Comparison of ENCODE assay signal across 1 cellular context in the genomic region with DNA sequence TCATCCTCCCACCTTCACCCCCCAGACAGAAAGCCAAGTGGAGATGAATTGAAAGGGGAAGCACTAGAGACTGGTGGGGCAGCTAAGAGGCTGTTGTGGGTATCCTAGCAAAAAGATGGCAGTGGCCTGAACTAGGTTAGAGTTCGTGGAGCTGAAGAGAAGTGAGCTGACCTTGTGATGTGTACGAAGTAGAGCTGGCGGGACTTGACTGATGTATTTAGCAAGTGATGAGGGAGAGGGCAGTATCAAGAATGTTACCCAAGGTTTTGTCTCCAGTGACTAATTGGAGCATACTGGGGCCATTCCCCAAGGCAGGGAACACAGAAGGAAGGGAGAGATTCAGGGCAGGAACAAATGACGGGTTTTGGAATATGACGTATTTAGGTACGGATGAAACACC.
TF ChIP-seq lines count a peak whose summit lies in the region.

No MANE protein-coding gene starts in this region.

TF ChIP-seq in H1, 55 proteins besides CTCF, POLR2A, EP300 and RAD21:
- TF ChIP-seq BACH1 (IDR thresholded peaks at IDR 0.05; ENCODE audit: low read length) (no peak), TAF1 (IDR thresholded peaks at IDR 0.05; ENCODE audit: low read depth, low read length) (no peak), JUN (IDR thresholded peaks at IDR 0.05; ENCODE audit: low read depth, low read length) (no peak), PHF8 (conservative IDR thresholded peaks at IDR 0.05; ENCODE audit: low read depth, low read length) (no peak), CBX8 (IDR thresholded peaks at IDR 0.05; ENCODE audit: borderline replicate concordance, low read depth, low read length) (no peak), SRF (IDR thresholded peaks at IDR 0.05; ENCODE audit: low read depth, low read length) (no peak), YY1 (IDR thresholded peaks at IDR 0.05; ENCODE audit: low read depth, low read length) (no peak), GABPA (IDR thresholded peaks at IDR 0.05; ENCODE audit: borderline replicate concordance, insufficient read depth, low read length) (no peak), EZH2 (IDR thresholded peaks at IDR 0.05; ENCODE audit: low read depth, low read length, severe bottlenecking) (no peak), CHD2 (IDR thresholded peaks at IDR 0.05; ENCODE audit: low read length) (no peak), SIRT6 (IDR thresholded peaks at IDR 0.05; ENCODE audit: low read length) (no peak), FOSL1 (IDR thresholded peaks at IDR 0.05; ENCODE audit: insufficient read depth, low read depth, low read length) (no peak), CREB1 (IDR thresholded peaks at IDR 0.05) (no peak), TAF7 (optimal IDR thresholded peaks at IDR 0.05; ENCODE audit: borderline replicate concordance, low read depth, low read length) (no peak), BCL11A (IDR thresholded peaks at IDR 0.05; ENCODE audit: low read depth in 2 of 2, low read length in 2 of 2) (no peak)
- TF ChIP-seq, protein P1, sequence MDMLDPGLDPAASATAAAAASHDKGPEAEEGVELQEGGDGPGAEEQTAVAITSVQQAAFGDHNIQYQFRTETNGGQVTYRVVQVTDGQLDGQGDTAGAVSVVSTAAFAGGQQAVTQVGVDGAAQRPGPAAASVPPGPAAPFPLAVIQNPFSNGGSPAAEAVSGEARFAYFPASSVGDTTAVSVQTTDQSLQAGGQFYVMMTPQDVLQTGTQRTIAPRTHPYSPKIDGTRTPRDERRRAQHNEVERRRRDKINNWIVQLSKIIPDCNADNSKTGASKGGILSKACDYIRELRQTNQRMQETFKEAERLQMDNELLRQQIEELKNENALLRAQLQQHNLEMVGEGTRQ (IDR thresholded peaks at IDR 0.05; ENCODE audit: low read length), result no peak
- TF ChIP-seq, protein P2, sequence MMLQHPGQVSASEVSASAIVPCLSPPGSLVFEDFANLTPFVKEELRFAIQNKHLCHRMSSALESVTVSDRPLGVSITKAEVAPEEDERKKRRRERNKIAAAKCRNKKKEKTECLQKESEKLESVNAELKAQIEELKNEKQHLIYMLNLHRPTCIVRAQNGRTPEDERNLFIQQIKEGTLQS (IDR thresholded peaks at IDR 0.05; ENCODE audit: insufficient read depth, low read depth, low read length), result no peak
- TF ChIP-seq, protein P3, sequence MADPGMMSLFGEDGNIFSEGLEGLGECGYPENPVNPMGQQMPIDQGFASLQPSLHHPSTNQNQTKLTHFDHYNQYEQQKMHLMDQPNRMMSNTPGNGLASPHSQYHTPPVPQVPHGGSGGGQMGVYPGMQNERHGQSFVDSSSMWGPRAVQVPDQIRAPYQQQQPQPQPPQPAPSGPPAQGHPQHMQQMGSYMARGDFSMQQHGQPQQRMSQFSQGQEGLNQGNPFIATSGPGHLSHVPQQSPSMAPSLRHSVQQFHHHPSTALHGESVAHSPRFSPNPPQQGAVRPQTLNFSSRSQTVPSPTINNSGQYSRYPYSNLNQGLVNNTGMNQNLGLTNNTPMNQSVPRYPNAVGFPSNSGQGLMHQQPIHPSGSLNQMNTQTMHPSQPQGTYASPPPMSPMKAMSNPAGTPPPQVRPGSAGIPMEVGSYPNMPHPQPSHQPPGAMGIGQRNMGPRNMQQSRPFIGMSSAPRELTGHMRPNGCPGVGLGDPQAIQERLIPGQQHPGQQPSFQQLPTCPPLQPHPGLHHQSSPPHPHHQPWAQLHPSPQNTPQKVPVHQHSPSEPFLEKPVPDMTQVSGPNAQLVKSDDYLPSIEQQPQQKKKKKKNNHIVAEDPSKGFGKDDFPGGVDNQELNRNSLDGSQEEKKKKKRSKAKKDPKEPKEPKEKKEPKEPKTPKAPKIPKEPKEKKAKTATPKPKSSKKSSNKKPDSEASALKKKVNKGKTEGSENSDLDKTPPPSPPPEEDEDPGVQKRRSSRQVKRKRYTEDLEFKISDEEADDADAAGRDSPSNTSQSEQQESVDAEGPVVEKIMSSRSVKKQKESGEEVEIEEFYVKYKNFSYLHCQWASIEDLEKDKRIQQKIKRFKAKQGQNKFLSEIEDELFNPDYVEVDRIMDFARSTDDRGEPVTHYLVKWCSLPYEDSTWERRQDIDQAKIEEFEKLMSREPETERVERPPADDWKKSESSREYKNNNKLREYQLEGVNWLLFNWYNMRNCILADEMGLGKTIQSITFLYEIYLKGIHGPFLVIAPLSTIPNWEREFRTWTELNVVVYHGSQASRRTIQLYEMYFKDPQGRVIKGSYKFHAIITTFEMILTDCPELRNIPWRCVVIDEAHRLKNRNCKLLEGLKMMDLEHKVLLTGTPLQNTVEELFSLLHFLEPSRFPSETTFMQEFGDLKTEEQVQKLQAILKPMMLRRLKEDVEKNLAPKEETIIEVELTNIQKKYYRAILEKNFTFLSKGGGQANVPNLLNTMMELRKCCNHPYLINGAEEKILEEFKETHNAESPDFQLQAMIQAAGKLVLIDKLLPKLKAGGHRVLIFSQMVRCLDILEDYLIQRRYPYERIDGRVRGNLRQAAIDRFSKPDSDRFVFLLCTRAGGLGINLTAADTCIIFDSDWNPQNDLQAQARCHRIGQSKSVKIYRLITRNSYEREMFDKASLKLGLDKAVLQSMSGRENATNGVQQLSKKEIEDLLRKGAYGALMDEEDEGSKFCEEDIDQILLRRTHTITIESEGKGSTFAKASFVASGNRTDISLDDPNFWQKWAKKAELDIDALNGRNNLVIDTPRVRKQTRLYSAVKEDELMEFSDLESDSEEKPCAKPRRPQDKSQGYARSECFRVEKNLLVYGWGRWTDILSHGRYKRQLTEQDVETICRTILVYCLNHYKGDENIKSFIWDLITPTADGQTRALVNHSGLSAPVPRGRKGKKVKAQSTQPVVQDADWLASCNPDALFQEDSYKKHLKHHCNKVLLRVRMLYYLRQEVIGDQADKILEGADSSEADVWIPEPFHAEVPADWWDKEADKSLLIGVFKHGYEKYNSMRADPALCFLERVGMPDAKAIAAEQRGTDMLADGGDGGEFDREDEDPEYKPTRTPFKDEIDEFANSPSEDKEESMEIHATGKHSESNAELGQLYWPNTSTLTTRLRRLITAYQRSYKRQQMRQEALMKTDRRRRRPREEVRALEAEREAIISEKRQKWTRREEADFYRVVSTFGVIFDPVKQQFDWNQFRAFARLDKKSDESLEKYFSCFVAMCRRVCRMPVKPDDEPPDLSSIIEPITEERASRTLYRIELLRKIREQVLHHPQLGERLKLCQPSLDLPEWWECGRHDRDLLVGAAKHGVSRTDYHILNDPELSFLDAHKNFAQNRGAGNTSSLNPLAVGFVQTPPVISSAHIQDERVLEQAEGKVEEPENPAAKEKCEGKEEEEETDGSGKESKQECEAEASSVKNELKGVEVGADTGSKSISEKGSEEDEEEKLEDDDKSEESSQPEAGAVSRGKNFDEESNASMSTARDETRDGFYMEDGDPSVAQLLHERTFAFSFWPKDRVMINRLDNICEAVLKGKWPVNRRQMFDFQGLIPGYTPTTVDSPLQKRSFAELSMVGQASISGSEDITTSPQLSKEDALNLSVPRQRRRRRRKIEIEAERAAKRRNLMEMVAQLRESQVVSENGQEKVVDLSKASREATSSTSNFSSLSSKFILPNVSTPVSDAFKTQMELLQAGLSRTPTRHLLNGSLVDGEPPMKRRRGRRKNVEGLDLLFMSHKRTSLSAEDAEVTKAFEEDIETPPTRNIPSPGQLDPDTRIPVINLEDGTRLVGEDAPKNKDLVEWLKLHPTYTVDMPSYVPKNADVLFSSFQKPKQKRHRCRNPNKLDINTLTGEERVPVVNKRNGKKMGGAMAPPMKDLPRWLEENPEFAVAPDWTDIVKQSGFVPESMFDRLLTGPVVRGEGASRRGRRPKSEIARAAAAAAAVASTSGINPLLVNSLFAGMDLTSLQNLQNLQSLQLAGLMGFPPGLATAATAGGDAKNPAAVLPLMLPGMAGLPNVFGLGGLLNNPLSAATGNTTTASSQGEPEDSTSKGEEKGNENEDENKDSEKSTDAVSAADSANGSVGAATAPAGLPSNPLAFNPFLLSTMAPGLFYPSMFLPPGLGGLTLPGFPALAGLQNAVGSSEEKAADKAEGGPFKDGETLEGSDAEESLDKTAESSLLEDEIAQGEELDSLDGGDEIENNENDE (IDR thresholded peaks at IDR 0.05; ENCODE audit: insufficient replicate concordance, low read length), result no peak
